In genomic region chr7:5283421-5284303, GRCh38 we compare ENCODE assay signal across 9 cellular contexts. TPM values are rescaled to one million over a fixed set of nuclear protein-coding genes. Genes with fewer than 3 reads are reported as not detected.
DNase-seq lines count a peak whose midpoint lies in the region; ATAC-seq and TF ChIP-seq lines count a peak whose summit lies in the region.
"Had no signal": no experiment of that assay in that cellular context is flagged by ENCODE, and none has a peak within 500 bp of the region (broad histone marks: within the 10 kb centered on the region; RNA-seq: fewer than 3 reads in every experiment).

No MANE protein-coding gene starts in this region.

- H3K9ac ChIP-seq in SK-N-MC (ENCODE audit: insufficient read length) = peak overlapping the region; percentile 54

- intact Hi-C loops in heart right ventricle (cut with DNase I) (no loop called here), sciatic nerve (cut with DNase I) (no loop called here)

- H3K36me3 ChIP-seq in SK-N-MC (ENCODE audit: insufficient read depth, low read length) (no peaks in the 10 kb centered on the region; the same call in 1 of the 2 replicates), heart right ventricle (no peaks in the 10 kb centered on the region)

- H3K4me3 ChIP-seq in SK-N-MC (peak overlapping the region; percentile 79), heart right ventricle (peak overlapping the region; percentile 15 to 54 (median 48))

- DNase-seq in ELR (ENCODE audit: low read depth) (peak; percentile 44), SK-N-MC (ENCODE audit: low read depth, low spot score) (no peak), heart right ventricle (no peak), sciatic nerve (ENCODE audit: low spot score) (no peak), hippocampal formation (lab: John Stamatoyannopoulos, UW) (no peak), SIG-M5 treated with dmso at 0.1 percent for 504 hours (lab: John Stamatoyannopoulos, UW; ENCODE audit: unreplicated experiment) (no peak), AG08396 (ENCODE audit: low spot score) (no peak), NCI-H526 treated with DMSO at 0.1 percent for 48 hours (lab: John Stamatoyannopoulos, UW) (no peak)
- DNase-seq: naive B cell had no signal

- TF ChIP-seq CTCF in heart right ventricle (IDR thresholded peaks at IDR 0.05) = no peak

- H3K27me3 ChIP-seq in heart right ventricle = peaks cover 0 to 21% (median 14%) of the 10 kb centered on the region in 7 donors

- 13 to 15% methylated on average over 45 to 46 of the region's 46 CpGs for WGBS in heart right ventricle, 2 donors

- H3K4me1 ChIP-seq in heart right ventricle = peaks cover 0 to 12% (median 6%) of the 10 kb centered on the region in 9 donors

- H3K9me3 ChIP-seq in SK-N-MC (ENCODE audit: low read depth, low read length) (no peaks in the 10 kb centered on the region), heart right ventricle (no peaks in the 10 kb centered on the region)

- no peak overlapping the region for H3K27ac ChIP-seq in SK-N-MC
- H3K27ac ChIP-seq in heart right ventricle = no peak overlapping the region

- ATAC-seq in heart right ventricle = peak in 6 of 8 donors; percentile 7 to 53 (median 16)
- ATAC-seq in sciatic nerve = peak; percentile 58

RNA-seq across cellular contexts. Expression of gene SLC29A4, which starts 0.9 kb away (rescaled TPM):
- total RNA-seq in heart right ventricle = 1 to 10 TPM in 9 of 10 donors, under 1 TPM in 1; 0.94 to 4.5 (median 1.9) TPM
- 1 to 10 TPM; 4.4 to 5.3 TPM for polyA plus RNA-seq in heart right ventricle
- 8.8 TPM for total RNA-seq in sciatic nerve
